Comparison of ENCODE assay signal across 12 cellular contexts in the genomic region with DNA sequence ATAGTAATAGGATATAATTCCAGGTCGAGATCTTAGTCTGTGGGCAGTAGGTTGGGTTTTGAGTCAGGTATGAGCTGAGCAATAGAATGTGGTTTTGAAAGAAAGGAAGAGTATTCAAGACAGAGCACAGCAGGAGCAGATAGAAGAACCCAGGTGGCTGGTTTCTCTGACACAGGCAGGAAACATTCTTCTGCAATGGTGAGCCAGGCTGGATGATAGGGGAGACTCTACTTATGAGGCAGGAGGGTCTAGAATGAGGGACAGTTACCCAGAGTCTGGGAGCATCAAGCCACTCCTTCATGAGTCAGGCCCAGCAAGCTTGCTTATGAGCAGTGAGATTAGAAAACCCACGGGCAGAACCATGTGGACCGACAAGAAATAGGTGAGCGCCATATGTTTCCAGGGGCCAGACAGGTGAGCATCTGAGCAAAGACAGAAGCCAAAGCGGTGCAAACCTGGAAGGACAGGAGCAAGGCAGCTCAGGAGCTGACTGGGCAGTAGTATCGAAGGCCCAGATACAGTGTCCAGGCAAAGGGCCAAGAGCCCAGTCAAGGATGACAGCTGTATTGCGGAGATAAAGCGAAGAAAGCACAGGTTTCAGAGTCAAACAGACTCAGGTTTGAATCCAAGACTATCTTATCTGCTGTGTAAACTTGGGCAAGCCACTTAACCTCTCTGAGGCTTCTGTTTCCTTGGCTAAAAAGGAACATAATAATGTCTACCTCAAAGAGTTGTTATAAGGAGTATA. TPM values are rescaled to one million over a fixed set of nuclear protein-coding genes. Genes with fewer than 3 reads are reported as not detected.
DNase-seq lines count a peak whose midpoint lies in the region; ATAC-seq and TF ChIP-seq lines count a peak whose summit lies in the region.
"Had no signal": no experiment of that assay in that cellular context is flagged by ENCODE, and none has a peak within 500 bp of the region (broad histone marks: within the 10 kb centered on the region; RNA-seq: fewer than 3 reads in every experiment).

No MANE protein-coding gene starts in this region.

- no peak overlapping the region for H3K4me3 ChIP-seq in CD8-positive, alpha-beta memory T cell (ENCODE audit: low read length)
- H3K4me3 ChIP-seq in Loucy (ENCODE audit: low read length, poor library complexity, severe bottlenecking), result no peak overlapping the region
- H3K4me3 ChIP-seq: PC-9, prostate gland had no signal

- no peaks in the 10 kb centered on the region for H3K27me3 ChIP-seq in CD8-positive, alpha-beta memory T cell (ENCODE audit: insufficient read depth, low read length, poor library complexity, severe bottlenecking)
- no peaks in the 10 kb centered on the region for H3K27me3 ChIP-seq in Loucy (ENCODE audit: insufficient read depth, low read length, poor library complexity, severe bottlenecking)

- H3K9me3 Mint-ChIP-seq in CD8-positive, alpha-beta memory T cell, result no peaks in the 10 kb centered on the region
- H3K9me3 Mint-ChIP-seq in activated naive CD8-positive, alpha-beta T cell treated with anti-CD3 and anti-CD28 coated beads, Interleukin-2, amount 10 ng/mL, durations not matched to agents 7 days and 5 days, result peaks cover 4% of the 10 kb centered on the region
- H3K9me3 Mint-ChIP-seq in natural killer cell, result no peaks in the 10 kb centered on the region
- H3K9me3 Mint-ChIP-seq: mesothelial cell of epicardium had no signal

- POLR2A ChIA-PET in CD8-positive, alpha-beta memory T cell (lab: Charles Lee), result interaction anchor here (1.4 to 3.1 kb wide), 2 partner anchors 13 to 22 kb away, joined by 5 to 17 read pairs; partner anchors contain the start of gene PCNX1
- POLR2A ChIA-PET in activated naive CD8-positive, alpha-beta T cell treated with anti-CD3 and anti-CD28 coated beads, Interleukin-2, amount 10 ng/mL, durations not matched to agents 7 days and 5 days (lab: Charles Lee), result interaction anchor here (0.6 to 8.5 kb wide), 7 partner anchors 11 to 75 kb away, joined by 3 to 132 read pairs (median 6); partner anchors contain the start of genes MAP3K9 and PCNX1

- TF ChIP-seq CTCF in Loucy (conservative IDR thresholded peaks at IDR 0.05; ENCODE audit: low read length) (no peak), natural killer cell (IDR thresholded peaks at IDR 0.05) (no peak)

- H3K4me1 ChIP-seq in CD8-positive, alpha-beta memory T cell (ENCODE audit: insufficient read depth, low read length), result peaks cover 68% of the 10 kb centered on the region
- peaks cover 82% of the 10 kb centered on the region for H3K4me1 ChIP-seq in Loucy (ENCODE audit: insufficient read depth, low read length, poor library complexity, severe bottlenecking)
- H3K4me1 ChIP-seq: prostate gland had no signal

- DNase-seq in CD8-positive, alpha-beta memory T cell, result no peak
- DNase-seq in activated naive CD8-positive, alpha-beta T cell treated with anti-CD3 and anti-CD28 coated beads, Interleukin-2, amount 10 ng/mL, durations not matched to agents 7 days and 5 days, result no peak
- no peak for DNase-seq in natural killer cell
- no peak for DNase-seq in NCI-H1048 (lab: John Stamatoyannopoulos, UW)
- no peak for DNase-seq in NCI-H510A (lab: John Stamatoyannopoulos, UW)
- DNase-seq in 8988T, result no peak
- DNase-seq: MM.1S, NCI-H345, PC-9 had no signal

- H2AFZ ChIP-seq in Loucy (ENCODE audit: low read length), result no peak overlapping the region
- H2AFZ ChIP-seq: PC-9 had no signal

- no peaks in the 10 kb centered on the region for H3K9me2 ChIP-seq in Loucy (replicated peaks; ENCODE audit: low read depth, low read length)

- ATAC-seq in activated naive CD8-positive, alpha-beta T cell treated with anti-CD3 and anti-CD28 coated beads, Interleukin-2, amount 10 ng/mL, durations not matched to agents 7 days and 5 days (ENCODE audit: low read depth), result peak; percentile 16
- no peak for ATAC-seq in natural killer cell

- H3K4me2 ChIP-seq in Loucy (ENCODE audit: low read depth, low read length, poor library complexity, severe bottlenecking), result peak overlapping the region; percentile 91
- H3K4me2 ChIP-seq: PC-9 had no signal

- intact Hi-C loops in natural killer cell (cut with micrococcal nuclease), result loop anchor here (5.0 kb wide), 2 partner anchors 62 to 88 kb away; no protein-coding TSS in a partner anchor

- peak overlapping the region in 5 of 7 donors; percentile 10 to 59 (median 39) for H3K4me3 Mint-ChIP-seq in CD8-positive, alpha-beta memory T cell
- peak overlapping the region; percentile 48 for H3K4me3 Mint-ChIP-seq in activated naive CD8-positive, alpha-beta T cell treated with anti-CD3 and anti-CD28 coated beads, Interleukin-2, amount 10 ng/mL, durations not matched to agents 7 days and 5 days
- peak overlapping the region; percentile 32 for H3K4me3 Mint-ChIP-seq in natural killer cell
- H3K4me3 Mint-ChIP-seq: mesothelial cell of epicardium had no signal

- peaks cover 69 to 78% (median 75%) of the 10 kb centered on the region in 3 donors for H3K4me1 Mint-ChIP-seq in CD8-positive, alpha-beta memory T cell
- peaks cover 78% of the 10 kb centered on the region for H3K4me1 Mint-ChIP-seq in activated naive CD8-positive, alpha-beta T cell treated with anti-CD3 and anti-CD28 coated beads, Interleukin-2, amount 10 ng/mL, durations not matched to agents 7 days and 5 days
- H3K4me1 Mint-ChIP-seq in natural killer cell, result peaks cover 54 to 74% of the 10 kb centered on the region in 2 donors

- CTCF ChIA-PET in CD8-positive, alpha-beta memory T cell (lab: Charles Lee), result interaction anchor here (0.5 to 6.4 kb wide), 8 partner anchors 12 to 1063 kb away, joined by 3 to 53 read pairs (median 5); partner anchors contain the start of gene PCNX1

- H3K36me3 Mint-ChIP-seq in CD8-positive, alpha-beta memory T cell, result no peaks in the 10 kb centered on the region
- H3K36me3 Mint-ChIP-seq in activated naive CD8-positive, alpha-beta T cell treated with anti-CD3 and anti-CD28 coated beads, Interleukin-2, amount 10 ng/mL, durations not matched to agents 7 days and 5 days, result peaks cover 6% of the 10 kb centered on the region
- H3K36me3 Mint-ChIP-seq in natural killer cell, result no peaks in the 10 kb centered on the region
- H3K36me3 Mint-ChIP-seq: mesothelial cell of epicardium had no signal

- H4K20me1 ChIP-seq in Loucy (ENCODE audit: insufficient read depth, low read length, poor library complexity, severe bottlenecking), result no peaks in the 10 kb centered on the region

- no peaks in the 10 kb centered on the region for H3K9me3 ChIP-seq in CD8-positive, alpha-beta memory T cell (ENCODE audit: low read length)
- H3K9me3 ChIP-seq in Loucy (ENCODE audit: insufficient read depth, low read depth, low read length), result no peaks in the 10 kb centered on the region
- H3K9me3 ChIP-seq: prostate gland had no signal

- no peaks in the 10 kb centered on the region for H3K79me2 ChIP-seq in Loucy (ENCODE audit: insufficient read depth, low read length)

- no peak overlapping the region for H3K27ac ChIP-seq in CD8-positive, alpha-beta memory T cell (ENCODE audit: low read depth, low read length)
- H3K27ac ChIP-seq: PC-9, prostate gland had no signal

- peak overlapping the region in 7 of 8 donors; percentile 15 to 95 (median 83) for H3K27ac Mint-ChIP-seq in CD8-positive, alpha-beta memory T cell
- peak overlapping the region; percentile 97 for H3K27ac Mint-ChIP-seq in activated naive CD8-positive, alpha-beta T cell treated with anti-CD3 and anti-CD28 coated beads, Interleukin-2, amount 10 ng/mL, durations not matched to agents 7 days and 5 days
- peak overlapping the region in 1 of 2 donors; percentile 23 for H3K27ac Mint-ChIP-seq in natural killer cell
- H3K27ac Mint-ChIP-seq: mesothelial cell of epicardium had no signal

- no peaks in the 10 kb centered on the region for H3K36me3 ChIP-seq in CD8-positive, alpha-beta memory T cell (ENCODE audit: insufficient read depth, low read length)
- H3K36me3 ChIP-seq in Loucy (ENCODE audit: insufficient read depth, low read length), result no peaks in the 10 kb centered on the region
- H3K36me3 ChIP-seq: prostate gland had no signal

- H3K9ac ChIP-seq in Loucy (ENCODE audit: low read depth, low read length, poor library complexity, severe bottlenecking), result no peak overlapping the region

- H3K27me3 Mint-ChIP-seq in CD8-positive, alpha-beta memory T cell, result peaks cover 0 to 1% of the 10 kb centered on the region in 2 donors
- no peaks in the 10 kb centered on the region for H3K27me3 Mint-ChIP-seq in activated naive CD8-positive, alpha-beta T cell treated with anti-CD3 and anti-CD28 coated beads, Interleukin-2, amount 10 ng/mL, durations not matched to agents 7 days and 5 days
- peaks cover 0 to 13% of the 10 kb centered on the region in 2 donors for H3K27me3 Mint-ChIP-seq in natural killer cell (ENCODE audit: low read depth in 2 of 2)

- H3F3A ChIP-seq in Loucy (ENCODE audit: low read depth), result peaks cover 7% of the 10 kb centered on the region; the same call in 1 of the 2 replicates

RNA-seq across cellular contexts. Expression of gene PCNX1, which starts 22.5 kb away (rescaled TPM):
- 10 to 100 TPM; 37.4 to 46.2 TPM for total RNA-seq in CD8-positive, alpha-beta memory T cell
- 13.4 TPM for polyA plus RNA-seq in CD8-positive, alpha-beta memory T cell
- total RNA-seq in activated naive CD8-positive, alpha-beta T cell treated with anti-CD3 and anti-CD28 coated beads, Interleukin-2, amount 10 ng/mL, durations not matched to agents 7 days and 5 days, result 10 to 100 TPM; 80.0 to 93.0 TPM
- 100 to 1,000 TPM in 2 of 3 donors, 10 to 100 TPM in 1; 79.8 to 124 (median 119) TPM for total RNA-seq in natural killer cell
